In the genomic region with DNA sequence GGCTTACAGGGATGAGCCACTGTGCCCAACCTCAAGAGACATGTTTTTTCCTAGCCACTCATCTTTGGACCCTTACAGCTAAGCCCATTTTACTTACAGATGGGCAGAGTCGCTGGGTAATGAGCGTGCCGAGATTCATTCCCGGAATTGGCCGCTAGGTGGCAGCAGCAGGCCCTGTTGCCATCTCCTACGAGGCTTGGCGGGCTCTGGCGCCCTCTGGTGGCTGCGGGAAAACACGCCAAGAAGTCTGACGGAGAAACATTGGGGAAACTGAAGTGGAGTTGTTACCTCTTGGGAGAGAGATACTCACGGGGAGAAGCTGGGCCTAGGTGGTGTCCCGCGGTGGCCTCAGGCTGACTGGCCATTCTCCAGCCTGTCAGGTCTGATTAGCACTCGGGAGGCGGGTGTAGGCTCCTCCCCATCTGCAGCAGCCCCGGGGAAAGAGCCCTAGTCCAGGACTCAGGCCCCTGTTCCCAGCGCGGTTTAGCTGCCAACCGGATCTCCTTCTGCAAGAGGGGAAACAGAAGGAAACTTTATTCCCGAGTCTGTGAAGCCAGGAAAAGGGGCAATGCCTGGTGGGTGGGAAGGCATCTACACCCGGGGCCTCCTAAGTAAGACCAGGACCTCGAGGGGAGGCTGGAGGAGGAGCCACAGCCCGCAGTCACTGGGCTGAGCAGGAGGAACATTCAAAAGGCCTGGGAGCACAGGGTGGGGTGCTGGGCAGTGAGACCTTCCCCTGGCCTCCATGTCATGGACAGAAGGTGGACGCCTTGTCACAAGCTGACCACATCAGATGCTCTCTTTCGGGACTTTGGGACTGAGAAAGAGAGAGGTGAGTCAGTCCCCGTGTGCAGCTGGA, we compare ENCODE assay signal across 8 cellular contexts. TPM values are rescaled to one million over a fixed set of nuclear protein-coding genes. Genes with fewer than 3 reads are reported as not detected.
DNase-seq lines count a peak whose midpoint lies in the region; ATAC-seq and TF ChIP-seq lines count a peak whose summit lies in the region.

No MANE protein-coding gene starts in this region.

- no peak overlapping the region for H3K4me2 ChIP-seq in OCI-LY7 (ENCODE audit: low read length)

- no peak for ATAC-seq in HG02623 (IDR thresholded peaks at IDR 0.05; ENCODE audit: unreplicated experiment)

- no peak overlapping the region for H3K4me3 ChIP-seq in OCI-LY7 (ENCODE audit: low read depth, low read length, poor library complexity, severe bottlenecking)

- no peak overlapping the region for H3K27ac ChIP-seq in OCI-LY7 (ENCODE audit: low read depth, low read length, poor library complexity, severe bottlenecking)

- TF ChIP-seq CTCF in GM13977 (IDR thresholded peaks at IDR 0.05; ENCODE audit: extremely low read depth, insufficient read depth, missing control alignments) = peak; percentile 100
- peak; percentile 100 for TF ChIP-seq CTCF in OCI-LY7 (conservative IDR thresholded peaks at IDR 0.05; ENCODE audit: low read length)
- peak; percentile 100 for TF ChIP-seq CTCF in endothelial cell (IDR thresholded peaks at IDR 0.05; ENCODE audit: unreplicated experiment)

- no peak for TF ChIP-seq EP300 in Ishikawa (IDR thresholded peaks at IDR 0.05; ENCODE audit: borderline replicate concordance)

- H3K36me3 ChIP-seq in OCI-LY7 (ENCODE audit: insufficient read depth, low read length) = peaks cover 75% of the 10 kb centered on the region

- CTCF ChIA-PET in OCI-LY7 (lab: Charles Lee; ENCODE audit: unreplicated experiment) = interaction anchor here (0.6 to 1.2 kb wide), 2 partner anchors 11 to 33 kb away, joined by 3 to 7 read pairs; no protein-coding TSS in a partner anchor

- H3K27ac Mint-ChIP-seq in endothelial cell (ENCODE audit: unreplicated experiment) = no peak overlapping the region

- TSS peak; percentile 56 for BruUV-seq in OCI-LY7 (replicated peaks; lab: Mats Ljungman, UMichigan)

- H3K9me3 ChIP-seq in OCI-LY7 (ENCODE audit: low read length) = no peaks in the 10 kb centered on the region

- intact Hi-C loops in OCI-LY7 (cut with micrococcal nuclease; ENCODE audit: unreplicated experiment) = loop anchor here (2.0 kb wide), 2 partner anchors 83 to 175 kb away; no protein-coding TSS in a partner anchor

- H3K27me3 Mint-ChIP-seq in endothelial cell (ENCODE audit: unreplicated experiment) = peaks cover 3% of the 10 kb centered on the region

- H3K9me2 ChIP-seq in OCI-LY7 (ENCODE audit: insufficient read depth, low read length) = no peaks in the 10 kb centered on the region

- POLR2A ChIA-PET in OCI-LY7 (lab: Charles Lee) = no interaction called here

- no peaks in the 10 kb centered on the region for H4K20me1 ChIP-seq in OCI-LY7 (ENCODE audit: insufficient read depth, low read length)

- H3K4me1 Mint-ChIP-seq in endothelial cell (ENCODE audit: unreplicated experiment) = peaks cover 2% of the 10 kb centered on the region

- DNase-seq in GM13977 (ENCODE audit: low spot score) (peak; percentile 95), OCI-LY7 (ENCODE audit: low spot score) (peak; percentile 92), endothelial cell (ENCODE audit: low spot score) (peak; percentile 100), midbrain (lab: John Stamatoyannopoulos, UW) (peak; percentile 92)
- peak; percentile 99 for DNase-seq in activated CD8-positive, alpha-beta memory T cell treated with anti-CD3 and anti-CD28 coated beads, Interleukin-2, amount 50 U/mL, for 4 hours
- peak; percentile 96 to 98 for DNase-seq in stimulated activated CD8-positive, alpha-beta memory T cell treated with anti-CD3 and anti-CD28 coated beads, Interleukin-2, amount 100 ng/mL, for 48 hours (ENCODE audit: low read depth in 2 of 2)

- H3K4me1 ChIP-seq in OCI-LY7 (ENCODE audit: insufficient read depth, low read length, poor library complexity, severe bottlenecking) = no peaks in the 10 kb centered on the region

- H3K4me3 Mint-ChIP-seq in endothelial cell (ENCODE audit: unreplicated experiment) = no peak overlapping the region

- TF ChIP-seq RAD21 in Ishikawa (IDR thresholded peaks at IDR 0.05; ENCODE audit: low read depth) = peak; percentile 99

- H3K36me3 Mint-ChIP-seq in endothelial cell (ENCODE audit: low read depth, unreplicated experiment) = peaks cover 4% of the 10 kb centered on the region

- H2AFZ ChIP-seq in OCI-LY7 (ENCODE audit: low read length) = no peak overlapping the region

- in situ Hi-C loops in GM13977 (cut with MboI; ENCODE audit: low pct_unique_long_range_greater_than_20kb, low sequenced_read_pairs, unreplicated experiment) = no loop called here

- H3K79me2 ChIP-seq in OCI-LY7 (ENCODE audit: insufficient read depth, low read depth, low read length) = no peaks in the 10 kb centered on the region

- H3K9me3 Mint-ChIP-seq in endothelial cell (ENCODE audit: unreplicated experiment) = no peaks in the 10 kb centered on the region

TF ChIP-seq in Ishikawa, 13 proteins besides CTCF, POLR2A, EP300 and RAD21:
- TF ChIP-seq YY1 (IDR thresholded peaks at IDR 0.05; ENCODE audit: low read depth) = peak; percentile 53; the same call in 1 of the 2 replicates
- TF ChIP-seq EGR1 (IDR thresholded peaks at IDR 0.05) = no peak
- TF ChIP-seq TAF1 (IDR thresholded peaks at IDR 0.05; ENCODE audit: low read depth) = no peak
- peak; percentile 57; the same call in 1 of the 2 replicates for TF ChIP-seq TCF12 (IDR thresholded peaks at IDR 0.05; ENCODE audit: low read depth)
- TF ChIP-seq CEBPB (IDR thresholded peaks at IDR 0.05) = no peak; the same call in 1 of the 2 replicates
- no peak for TF ChIP-seq CREB1 (IDR thresholded peaks at IDR 0.05; ENCODE audit: low read depth)
- peak; percentile 56 for TF ChIP-seq TEAD4 (IDR thresholded peaks at IDR 0.05)
- TF ChIP-seq, protein P1, sequence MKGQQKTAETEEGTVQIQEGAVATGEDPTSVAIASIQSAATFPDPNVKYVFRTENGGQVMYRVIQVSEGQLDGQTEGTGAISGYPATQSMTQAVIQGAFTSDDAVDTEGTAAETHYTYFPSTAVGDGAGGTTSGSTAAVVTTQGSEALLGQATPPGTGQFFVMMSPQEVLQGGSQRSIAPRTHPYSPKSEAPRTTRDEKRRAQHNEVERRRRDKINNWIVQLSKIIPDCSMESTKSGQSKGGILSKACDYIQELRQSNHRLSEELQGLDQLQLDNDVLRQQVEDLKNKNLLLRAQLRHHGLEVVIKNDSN (IDR thresholded peaks at IDR 0.05) = no peak
- peak; percentile 31; the same call in 1 of the 2 replicates for TF ChIP-seq NFIC (IDR thresholded peaks at IDR 0.05)
- TF ChIP-seq, protein P2, sequence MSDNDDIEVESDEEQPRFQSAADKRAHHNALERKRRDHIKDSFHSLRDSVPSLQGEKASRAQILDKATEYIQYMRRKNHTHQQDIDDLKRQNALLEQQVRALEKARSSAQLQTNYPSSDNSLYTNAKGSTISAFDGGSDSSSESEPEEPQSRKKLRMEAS (IDR thresholded peaks at IDR 0.05) = peak; percentile 50

RNA-seq across cellular contexts. Expression of gene PTGES2, which starts 9.7 kb away (rescaled TPM):
- total RNA-seq in OCI-LY7 (2014; rRNA removed; shearing (Covaris generic)) = 67.4 and 68.1 TPM in 2 replicates
- total RNA-seq in OCI-LY7 (2022) (59.2 and 76.3 TPM in 2 replicates), endothelial cell (ENCODE audit: unreplicated experiment) (39.8 TPM)

RNA-seq across cellular contexts. Expression of gene LCN2, which starts 31.4 kb away (rescaled TPM):
- total RNA-seq in OCI-LY7 (2014; rRNA removed; shearing (Covaris generic)) = not detected in 2 replicates
- not detected in 2 replicates for total RNA-seq in OCI-LY7 (2022)
- not detected for total RNA-seq in endothelial cell (ENCODE audit: unreplicated experiment)

RNA-seq across cellular contexts. Expression of gene BBLN, which starts 42.2 kb away (rescaled TPM):
- total RNA-seq in OCI-LY7 (2014; rRNA removed; shearing (Covaris generic)) = 82.0 and 104 TPM in 2 replicates
- total RNA-seq in OCI-LY7 (2022) (66.9 and 67.5 TPM in 2 replicates), endothelial cell (ENCODE audit: unreplicated experiment) (62.1 TPM)

RNA-seq across cellular contexts. Expression of gene SLC25A25, which starts 49.8 kb away (rescaled TPM):
- total RNA-seq in OCI-LY7 (2014; rRNA removed; shearing (Covaris generic)) = 21.4 and 23.7 TPM in 2 replicates
- total RNA-seq in OCI-LY7 (2022) = 17.6 and 20.2 TPM in 2 replicates
- total RNA-seq in endothelial cell (ENCODE audit: unreplicated experiment) = 8.5 TPM

RNA-seq across cellular contexts. Expression of gene NAIF1, which starts 50.7 kb away (rescaled TPM):
- total RNA-seq in OCI-LY7 (2014; rRNA removed; shearing (Covaris generic)) = 8.6 TPM in 2 replicates
- total RNA-seq in OCI-LY7 (2022) (14.8 and 14.9 TPM in 2 replicates), endothelial cell (ENCODE audit: unreplicated experiment) (9.9 TPM)
